9 cellular contexts compared by ENCODE assay signal in the genomic region with DNA sequence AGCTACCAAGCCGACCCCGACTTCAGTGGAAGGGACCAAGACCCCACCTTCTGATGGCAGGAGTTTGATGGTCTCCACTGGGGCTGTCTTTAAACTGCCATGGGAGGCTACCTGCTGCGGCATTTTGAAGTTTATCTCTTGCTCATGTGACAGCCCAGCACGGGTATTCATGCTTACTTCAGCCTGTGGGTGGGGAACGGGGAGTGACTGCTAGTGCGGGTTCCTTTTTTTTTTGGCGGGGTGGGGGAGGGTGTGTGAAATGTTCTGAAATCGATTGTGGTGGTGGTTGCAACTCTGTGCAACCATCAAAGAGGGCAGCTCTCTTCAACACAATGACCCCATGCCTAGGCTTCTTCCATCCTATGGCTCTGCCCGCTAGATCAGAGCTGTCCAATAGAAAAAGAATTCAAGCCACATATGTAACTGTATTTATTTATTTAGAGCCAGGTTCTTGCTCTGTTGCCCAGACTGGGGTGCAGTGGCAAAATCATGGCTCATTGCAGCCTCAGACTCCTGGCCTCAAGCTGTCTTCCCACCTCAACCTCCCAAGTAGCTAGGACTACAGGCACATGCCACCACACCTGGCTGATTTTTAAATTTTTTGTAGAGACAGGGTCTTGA. TPM values are rescaled to one million over a fixed set of nuclear protein-coding genes. Genes with fewer than 3 reads are reported as not detected.
DNase-seq lines count a peak whose midpoint lies in the region; ATAC-seq and TF ChIP-seq lines count a peak whose summit lies in the region.
"Had no signal": no experiment of that assay in that cellular context is flagged by ENCODE, and none has a peak within 500 bp of the region (broad histone marks: within the 10 kb centered on the region; RNA-seq: fewer than 3 reads in every experiment).

No MANE protein-coding gene starts in this region.

- intact Hi-C loops in upper lobe of right lung (cut with DNase I) (no loop called here), MCF 10A (cut with micrococcal nuclease) (no loop called here)

- TF ChIP-seq CTCF in upper lobe of right lung (IDR thresholded peaks at IDR 0.05) (no peak), MCF 10A (IDR thresholded peaks at IDR 0.05; ENCODE audit: unreplicated experiment) (no peak)

- no peaks in the 10 kb centered on the region for H3K27me3 ChIP-seq in upper lobe of right lung

- H3K4me1 ChIP-seq in upper lobe of right lung = no peaks in the 10 kb centered on the region

- peak overlapping the region; percentile 61 for H3K27ac Mint-ChIP-seq in activated T-cell treated with anti-CD3 and anti-CD28 coated beads, Interleukin-2, amount 50 U/mL, for 72 hours
- H3K27ac Mint-ChIP-seq in MCF 10A (ENCODE audit: low read depth, unreplicated experiment) = no peak overlapping the region

- no TSS peak for BruUV-seq in MCF 10A (replicated peaks; lab: Mats Ljungman, UMichigan)

- H3K9me3 Mint-ChIP-seq in activated T-cell treated with anti-CD3 and anti-CD28 coated beads, Interleukin-2, amount 50 U/mL, for 72 hours = no peaks in the 10 kb centered on the region
- no peaks in the 10 kb centered on the region for H3K9me3 Mint-ChIP-seq in MCF 10A (ENCODE audit: unreplicated experiment)

- no peak overlapping the region for H3K27ac ChIP-seq in upper lobe of right lung

- no peaks in the 10 kb centered on the region for H3K9me3 ChIP-seq in upper lobe of right lung

- H3K36me3 ChIP-seq in upper lobe of right lung = no peaks in the 10 kb centered on the region

- ATAC-seq in activated T-cell treated with anti-CD3 and anti-CD28 coated beads, Interleukin-2, amount 50 U/mL, for 72 hours (replicated peaks in 1 of 2) = peak; percentile 65 to 69
- ATAC-seq in upper lobe of right lung = peak; percentile 34

- POLR2A ChIA-PET in MCF 10A (lab: Yijun Ruan, JAX) = no interaction called here

- H3K4me3 Mint-ChIP-seq in activated T-cell treated with anti-CD3 and anti-CD28 coated beads, Interleukin-2, amount 50 U/mL, for 72 hours = peak overlapping the region; percentile 48 to 52
- no peak overlapping the region for H3K4me3 Mint-ChIP-seq in MCF 10A (ENCODE audit: unreplicated experiment)

- no peaks in the 10 kb centered on the region for H3K27me3 Mint-ChIP-seq in activated T-cell treated with anti-CD3 and anti-CD28 coated beads, Interleukin-2, amount 50 U/mL, for 72 hours (ENCODE audit: low read depth)
- no peaks in the 10 kb centered on the region for H3K27me3 Mint-ChIP-seq in MCF 10A (ENCODE audit: insufficient read depth, unreplicated experiment)

- H3K4me1 Mint-ChIP-seq in activated T-cell treated with anti-CD3 and anti-CD28 coated beads, Interleukin-2, amount 50 U/mL, for 72 hours (ENCODE audit: low read depth) = peaks cover 92% of the 10 kb centered on the region
- H3K4me1 Mint-ChIP-seq in MCF 10A (ENCODE audit: insufficient read depth, unreplicated experiment) = no peaks in the 10 kb centered on the region

- peaks cover 6 to 12% of the 10 kb centered on the region in 2 donors for H3K36me3 Mint-ChIP-seq in activated T-cell treated with anti-CD3 and anti-CD28 coated beads, Interleukin-2, amount 50 U/mL, for 72 hours (ENCODE audit: insufficient read depth in 2 of 2)
- H3K36me3 Mint-ChIP-seq in MCF 10A (ENCODE audit: insufficient read depth, unreplicated experiment) = no peaks in the 10 kb centered on the region

- H3K4me3 ChIP-seq in upper lobe of right lung = no peak overlapping the region

- CTCF ChIA-PET in MCF 10A (lab: Yijun Ruan, JAX) = interaction anchor here (0.7 to 2.8 kb wide), 15 partner anchors 9 to 212 kb away, joined by 3 to 21 read pairs (median 4); no protein-coding TSS in a partner anchor

- DNase-seq in stimulated activated CD4-positive, alpha-beta T cell treated with anti-CD3 and anti-CD28 coated beads, Interleukin-15, amount 100 ng/mL, for 24 hours = peak; percentile 48
- DNase-seq in stimulated activated CD4-positive, alpha-beta T cell treated with anti-CD3 and anti-CD28 coated beads, Interleukin-2, amount 100 ng/mL, for 48 hours = no peak
- peak; percentile 52 for DNase-seq in NAMALWA (ENCODE audit: low spot score)
- peak; percentile 55 to 59 for DNase-seq in activated T-cell treated with anti-CD3 and anti-CD28 coated beads, Interleukin-2, amount 50 U/mL, for 72 hours
- no peak for DNase-seq in upper lobe of right lung
- DNase-seq in HT-29 (ENCODE audit: low spot score) = no peak
- DNase-seq in MCF 10A (ENCODE audit: unreplicated experiment) = no peak
- no peak for DNase-seq in AG08396 (ENCODE audit: low spot score)
- DNase-seq: AML-193 had no signal

RNA-seq across cellular contexts. Expression of a gene that starts 53.7 kb away (rescaled TPM):
- 100 to 1,000 TPM; 143 to 184 TPM for total RNA-seq in activated T-cell treated with anti-CD3 and anti-CD28 coated beads, Interleukin-2, amount 50 U/mL, for 72 hours
- 22.1 TPM for total RNA-seq in upper lobe of right lung
- not detected in 2 replicates for total RNA-seq in HT-29 (2014; rRNA removed; shearing (Covaris generic))
- not detected in 2 replicates for total RNA-seq in MCF 10A (2022)

Comparison
In these comparisons a context has a peak if more than half of its experiments do, and no peak if none do; other contexts are left out.
1. DNase-seq: peak in stimulated activated CD4-positive, alpha-beta T cell treated with anti-CD3 and anti-CD28 coated beads, Interleukin-15, amount 100 ng/mL, for 24 hours (single experiment), NAMALWA (single experiment) and activated T-cell treated with anti-CD3 and anti-CD28 coated beads, Interleukin-2, amount 50 U/mL, for 72 hours (2 of 2); none in stimulated activated CD4-positive, alpha-beta T cell treated with anti-CD3 and anti-CD28 coated beads, Interleukin-2, amount 100 ng/mL, for 48 hours (0 of 2), upper lobe of right lung (single experiment), HT-29 (single experiment), MCF 10A (single experiment) and AG08396 (single experiment).
2. RNA of a gene that starts 53.7 kb away (total RNA-seq): 143 to 184 TPM in activated T-cell treated with anti-CD3 and anti-CD28 coated beads, Interleukin-2, amount 50 U/mL, for 72 hours and 22.1 TPM in upper lobe of right lung (single experiment); not detected in HT-29 and not detected in MCF 10A; every median in the first group is over 10 times any median in the second.